ENCODE assay signal across 18 cellular contexts in genomic region chr10:17547026-17547425, GRCh38.
DNase-seq lines count a peak whose midpoint lies in the region; ATAC-seq, FAIRE-seq and TF ChIP-seq lines count a peak whose summit lies in the region.
"Had no signal": no experiment of that assay in that cellular context is flagged by ENCODE, and none has a peak within 500 bp of the region (broad histone marks: within the 10 kb centered on the region; RNA-seq: fewer than 3 reads in every experiment).

No MANE protein-coding gene starts in this region.

- no peak for TF ChIP-seq CTCF in GM23338 (conservative IDR thresholded peaks at IDR 0.05; ENCODE audit: low read depth in 2 of 2)
- TF ChIP-seq CTCF in astrocyte (IDR thresholded peaks at IDR 0.05; ENCODE audit: insufficient read depth, low read depth, low read length) = no peak
- TF ChIP-seq CTCF in gastrocnemius medialis (IDR thresholded peaks at IDR 0.05 in 4 of 5, conservative IDR thresholded peaks at IDR 0.05 in 1 of 5) = no peak
- no peak for TF ChIP-seq CTCF in esophagus muscularis mucosa (IDR thresholded peaks at IDR 0.05)

- H3K9me2 ChIP-seq in GM23338 (ENCODE audit: insufficient read depth) = no peaks in the 10 kb centered on the region

- no peaks in the 10 kb centered on the region for H3K27me3 ChIP-seq in GM23338 (ENCODE audit: insufficient read depth)
- no peaks in the 10 kb centered on the region for H3K27me3 ChIP-seq in astrocyte (ENCODE audit: insufficient read depth, low read length)
- H3K27me3 ChIP-seq in gastrocnemius medialis = no peaks in the 10 kb centered on the region
- no peaks in the 10 kb centered on the region for H3K27me3 ChIP-seq in esophagus muscularis mucosa
- H3K27me3 ChIP-seq in small intestine (ENCODE audit: control insufficient read depth in 2 of 2, insufficient read depth in 2 of 2, low read length in 2 of 2) = no peaks in the 10 kb centered on the region

- H3K36me3 ChIP-seq in GM23338 (ENCODE audit: insufficient read depth) (no peaks in the 10 kb centered on the region), astrocyte (ENCODE audit: insufficient read depth, low read length) (no peaks in the 10 kb centered on the region), gastrocnemius medialis (no peaks in the 10 kb centered on the region), esophagus muscularis mucosa (no peaks in the 10 kb centered on the region), small intestine (ENCODE audit: control insufficient read depth in 2 of 2, insufficient read depth in 2 of 2, low read length in 2 of 2) (no peaks in the 10 kb centered on the region)
- H3K36me3 ChIP-seq: HAP-1 had no signal

- no peak for DNase-seq in GM23338 (ENCODE audit: low spot score)
- DNase-seq in astrocyte (ENCODE audit: low read depth) = peak; percentile 81
- peak; percentile 22 for DNase-seq in iPS-NIHi11 (ENCODE audit: low spot score)
- DNase-seq in gastrocnemius medialis = no peak
- no peak for DNase-seq in esophagus muscularis mucosa (ENCODE audit: extremely low spot score)
- no peak for DNase-seq in small intestine
- DNase-seq: Calu3; CD4-positive, alpha-beta memory T cell; NCI-H1105; NCI-H187 treated with DMSO at 0.1 percent for 48 hours; NCI-H526 treated with DMSO at 0.1 percent for 48 hours; NK-92 treated with Interleukin-12 subunit alpha and Interleukin-12 subunit beta, amount 100 ng/mL, for 24 hours; SHP77 had no signal

- intact Hi-C loops in gastrocnemius medialis (cut with DNase I; ENCODE audit: low total_unique reads) = no loop called here
- intact Hi-C loops in esophagus muscularis mucosa (cut with DNase I) = no loop called here

- H3K9me3 ChIP-seq in astrocyte (ENCODE audit: insufficient read depth, low read depth, low read length) (no peaks in the 10 kb centered on the region), gastrocnemius medialis (no peaks in the 10 kb centered on the region), esophagus muscularis mucosa (no peaks in the 10 kb centered on the region), small intestine (ENCODE audit: control insufficient read depth, low read depth) (no peaks in the 10 kb centered on the region)
- H3K9me3 ChIP-seq: HAP-1 had no signal

- no peaks in the 10 kb centered on the region for H3K4me1 Mint-ChIP-seq in GM23338
- H3K4me1 Mint-ChIP-seq in astrocyte (ENCODE audit: low read depth, unreplicated experiment) = peaks cover 7% of the 10 kb centered on the region

- H3K36me3 Mint-ChIP-seq in GM23338 (ENCODE audit: low read depth) (peaks cover 3% of the 10 kb centered on the region; the same call in 1 of the 3 replicates), astrocyte (ENCODE audit: low read depth, unreplicated experiment) (no peaks in the 10 kb centered on the region)
- H3K36me3 Mint-ChIP-seq: CD4-positive, alpha-beta memory T cell had no signal

- FAIRE-seq in astrocyte (lab: Jason Lieb, UNC) (no peak), small intestine (lab: Jason Lieb, UNC) (no peak)
- FAIRE-seq: GM12891, GM18507 had no signal

- in situ Hi-C loops in gastrocnemius medialis (cut with MboI; ENCODE audit: low sequenced_read_pairs in 4 of 4) = no loop called here

- H3K27ac ChIP-seq in GM23338 (ENCODE audit: low read depth) (no peak overlapping the region), astrocyte (ENCODE audit: low read depth, low read length) (no peak overlapping the region), gastrocnemius medialis (no peak overlapping the region), esophagus muscularis mucosa (replicated peaks in 1 of 4) (no peak overlapping the region), small intestine (ENCODE audit: low read depth in 1 of 2, low read length in 1 of 2) (no peak overlapping the region)

- H3K4me3 Mint-ChIP-seq in GM23338 (no peak overlapping the region), astrocyte (ENCODE audit: unreplicated experiment) (no peak overlapping the region)
- H3K4me3 Mint-ChIP-seq: CD4-positive, alpha-beta memory T cell had no signal

- WGBS in esophagus muscularis mucosa = 85% methylated on average over 2 of the region's 2 CpGs
- WGBS in small intestine, 3 donors = 80 to 93% (median 87%) methylated on average over 2 of the region's 2 CpGs

- no peak overlapping the region for H3K4me2 ChIP-seq in GM23338
- H3K4me2 ChIP-seq in astrocyte (ENCODE audit: low read length) = no peak overlapping the region

- no peak overlapping the region for H3K9ac ChIP-seq in astrocyte (ENCODE audit: low read length)

- no peaks in the 10 kb centered on the region for H3K27me3 Mint-ChIP-seq in GM23338 (ENCODE audit: insufficient read depth, low read depth, poor library complexity)
- peaks cover 6% of the 10 kb centered on the region for H3K27me3 Mint-ChIP-seq in astrocyte (ENCODE audit: low read depth, unreplicated experiment)

- H3K27ac Mint-ChIP-seq in GM23338 (no peak overlapping the region), astrocyte (ENCODE audit: unreplicated experiment) (no peak overlapping the region)
- H3K27ac Mint-ChIP-seq: CD4-positive, alpha-beta memory T cell had no signal

- no peaks in the 10 kb centered on the region for H4K20me1 ChIP-seq in GM23338 (replicated peaks; ENCODE audit: insufficient read depth)
- no peaks in the 10 kb centered on the region for H4K20me1 ChIP-seq in astrocyte (ENCODE audit: insufficient read depth, low read length)

- H3F3A ChIP-seq in GM23338 (replicated peaks; ENCODE audit: low read depth) = no peaks in the 10 kb centered on the region

- H3K9me3 Mint-ChIP-seq in GM23338 = peaks cover 4% of the 10 kb centered on the region; the same call in 2 of the 3 replicates
- peaks cover 5% of the 10 kb centered on the region for H3K9me3 Mint-ChIP-seq in astrocyte (ENCODE audit: unreplicated experiment)

- H2AFZ ChIP-seq in GM23338 = peak overlapping the region; percentile 56; the same call in 1 of the 2 replicates
- no peak overlapping the region for H2AFZ ChIP-seq in astrocyte (ENCODE audit: low read depth, low read length)

- ATAC-seq in GM23338 = no peak
- ATAC-seq in gastrocnemius medialis = no peak
- no peak for ATAC-seq in GM19455 (IDR thresholded peaks at IDR 0.05; ENCODE audit: unreplicated experiment)
- ATAC-seq: SK-N-SH treated with all-trans-retinoic acid at 6 μM for 48 hours had no signal

- no peak for TF ChIP-seq POLR2A in gastrocnemius medialis (IDR thresholded peaks at IDR 0.05)
- TF ChIP-seq POLR2A in esophagus muscularis mucosa (IDR thresholded peaks at IDR 0.05; ENCODE audit: low read depth) = no peak

- TF ChIP-seq EP300 in esophagus muscularis mucosa (IDR thresholded peaks at IDR 0.05) = no peak

- H3K4me3 ChIP-seq in GM23338 (no peak overlapping the region), astrocyte (ENCODE audit: insufficient read depth, low read depth, low read length) (no peak overlapping the region), gastrocnemius medialis (no peak overlapping the region), esophagus muscularis mucosa (no peak overlapping the region), small intestine (ENCODE audit: low read depth in 1 of 2, low read length in 2 of 2) (no peak overlapping the region)
- H3K4me3 ChIP-seq: HAP-1 had no signal

- H3K4me1 ChIP-seq in GM23338 (ENCODE audit: insufficient read depth) (no peaks in the 10 kb centered on the region), astrocyte (ENCODE audit: insufficient read depth, low read length) (no peaks in the 10 kb centered on the region), gastrocnemius medialis (peaks cover 0 to 3% of the 10 kb centered on the region in 2 donors), esophagus muscularis mucosa (no peaks in the 10 kb centered on the region), small intestine (ENCODE audit: control insufficient read depth in 2 of 2, insufficient read depth in 1 of 2, low read depth in 1 of 2, low read length in 1 of 2) (no peaks in the 10 kb centered on the region)
- H3K4me1 ChIP-seq: HAP-1 had no signal

- H3K79me2 ChIP-seq in GM23338 (replicated peaks; ENCODE audit: insufficient read depth) = no peaks in the 10 kb centered on the region
- H3K79me2 ChIP-seq in astrocyte (ENCODE audit: insufficient read depth, low read length) = no peaks in the 10 kb centered on the region

TF ChIP-seq in GM23338, 12 proteins besides CTCF, POLR2A, EP300 and RAD21 (continues in another document):
- TF ChIP-seq STAT1 (IDR thresholded peaks at IDR 0.05; ENCODE audit: unreplicated experiment) (no peak), JUNB (IDR thresholded peaks at IDR 0.05; ENCODE audit: unreplicated experiment) (no peak), NANOG (IDR thresholded peaks at IDR 0.05; ENCODE audit: borderline replicate concordance) (no peak), CREB1 (CRISPR knock-in tag; IDR thresholded peaks at IDR 0.05; ENCODE audit: low read depth) (no peak), EZH2phosphoT487 (IDR thresholded peaks at IDR 0.05; ENCODE audit: unreplicated experiment) (no peak), EZH2 (IDR thresholded peaks at IDR 0.05; ENCODE audit: low read depth, unreplicated experiment) (no peak), POLR2AphosphoS5 (IDR thresholded peaks at IDR 0.05; ENCODE audit: low read depth) (no peak), ZNF114 (CRISPR knock-in tag; IDR thresholded peaks at IDR 0.05) (no peak), ZNF331 (CRISPR knock-in tag; IDR thresholded peaks at IDR 0.05; ENCODE audit: low read depth) (no peak)

Comparison
In these comparisons a context has a peak if more than half of its experiments do, and no peak if none do; other contexts are left out.
1. DNase-seq: peak in astrocyte (single experiment) and iPS-NIHi11 (single experiment); none in GM23338 (single experiment), gastrocnemius medialis (0 of 2), esophagus muscularis mucosa (single experiment) and small intestine (single experiment).